In genomic region chr10:80414126-80414898, GRCh38 we compare ENCODE assay signal across 13 cellular contexts. TPM values are rescaled to one million over a fixed set of nuclear protein-coding genes. Genes with fewer than 3 reads are reported as not detected.
DNase-seq lines count a peak whose midpoint lies in the region; ATAC-seq, FAIRE-seq and TF ChIP-seq lines count a peak whose summit lies in the region.
"Had no signal": no experiment of that assay in that cellular context is flagged by ENCODE, and none has a peak within 500 bp of the region (broad histone marks: within the 10 kb centered on the region; RNA-seq: fewer than 3 reads in every experiment).

No MANE protein-coding gene starts in this region.

- ATAC-seq in HG03280 (IDR thresholded peaks at IDR 0.05; ENCODE audit: unreplicated experiment) (no peak), HG02981 (IDR thresholded peaks at IDR 0.05; ENCODE audit: unreplicated experiment) (no peak)
- no peak for ATAC-seq in activated CD4-positive, CD25-positive, alpha-beta regulatory T cell treated with anti-CD3 and anti-CD28 coated beads, Interleukin-2, amount 50 U/mL, for 24 hours
- ATAC-seq: stimulated activated effector memory CD8-positive, alpha-beta T cell treated with anti-CD3 and anti-CD28 coated beads, Interleukin-12 subunit alpha, Interleukin-12 subunit beta, amount 100 ng/mL, for 72 hours had no signal

- peak overlapping the region in 2 of 11 experiments; percentile 9 to 33; a peak in 2 of 22 replicates for H3K27ac ChIP-seq in BLaER1 treated with 17β-estradiol and CSF1 and Interleukin-3, amounts not matched to agents 10 nM and 100 nM
- peak overlapping the region; percentile 93 for H3K27ac ChIP-seq in endothelial cell of umbilical vein (ENCODE audit: insufficient read depth, low read depth, low read length)
- H3K27ac ChIP-seq: coronary artery had no signal

- no peak overlapping the region for H2AFZ ChIP-seq in endothelial cell of umbilical vein (ENCODE audit: low read depth, low read length)

- TF ChIP-seq POLR2A in endothelial cell of umbilical vein (IDR thresholded peaks at IDR 0.05; ENCODE audit: low read depth, low read length): peak; percentile 28

- H3K4me3 ChIP-seq in BLaER1 treated with 17β-estradiol and CSF1 and Interleukin-3, amounts not matched to agents 10 nM and 100 nM: no peak overlapping the region
- H3K4me3 ChIP-seq in endothelial cell of umbilical vein (replicated peaks in 1 of 3; ENCODE audit: insufficient read depth in 1 of 3, low read depth in 1 of 3, low read length in 3 of 3): peak overlapping the region; percentile 11 to 47 (median 29)
- H3K4me3 ChIP-seq: coronary artery had no signal

- intact Hi-C loops in endothelial cell of umbilical vein (cut with micrococcal nuclease): loop anchor here (5.0 kb wide), 1 partner anchor 212 kb away; no protein-coding TSS in a partner anchor

- peaks cover 4% of the 10 kb centered on the region for H3K36me3 Mint-ChIP-seq in neural crest cell (ENCODE audit: low read depth)
- H3K36me3 Mint-ChIP-seq: stimulated activated effector memory CD8-positive, alpha-beta T cell treated with anti-CD3 and anti-CD28 coated beads, Interleukin-12 subunit alpha, Interleukin-12 subunit beta, amount 100 ng/mL, for 72 hours had no signal

- peak overlapping the region; percentile 90 for H3K27ac Mint-ChIP-seq in neural crest cell (ENCODE audit: unreplicated experiment)

- no peak overlapping the region for H3K9ac ChIP-seq in BLaER1 treated with 17β-estradiol and CSF1 and Interleukin-3, amounts not matched to agents 10 nM and 100 nM
- peak overlapping the region; percentile 76 for H3K9ac ChIP-seq in endothelial cell of umbilical vein (replicated peaks; ENCODE audit: extremely low read depth, insufficient read depth, low read length)

- peaks cover 0 to 44% (median 8%) of the 10 kb centered on the region in 11 experiments; a peak in 8 of 22 replicates for H3K36me3 ChIP-seq in BLaER1 treated with 17β-estradiol and CSF1 and Interleukin-3, amounts not matched to agents 10 nM and 100 nM
- peaks cover 3 to 4% of the 10 kb centered on the region in 2 experiments for H3K36me3 ChIP-seq in endothelial cell of umbilical vein (ENCODE audit: control insufficient read depth in 2 of 2, extremely low read depth in 1 of 2, insufficient read depth in 2 of 2, low read length in 2 of 2)
- H3K36me3 ChIP-seq: BE2C had no signal

- H3K79me2 ChIP-seq in endothelial cell of umbilical vein (ENCODE audit: control insufficient read depth, insufficient read depth, low read length): peaks cover 80% of the 10 kb centered on the region

- dilution Hi-C loops in endothelial cell of umbilical vein (cut with MboI; ENCODE audit: extremely low pct_ligation_motif_present, low sequenced_read_pairs): no loop called here

- POLR2A ChIA-PET in endothelial cell of umbilical vein (lab: Charles Lee): no interaction called here

- peak overlapping the region; percentile 33 to 80 (median 62); a peak in 20 of 22 replicates for H3K4me2 ChIP-seq in BLaER1 treated with 17β-estradiol and CSF1 and Interleukin-3, amounts not matched to agents 10 nM and 100 nM
- peak overlapping the region; percentile 70 for H3K4me2 ChIP-seq in endothelial cell of umbilical vein (ENCODE audit: insufficient read depth, low read length)

- no peaks in the 10 kb centered on the region for H3K9me3 ChIP-seq in BLaER1 treated with 17β-estradiol and CSF1 and Interleukin-3, amounts not matched to agents 10 nM and 100 nM (replicated peaks in 1 of 11)
- H3K9me3 ChIP-seq in endothelial cell of umbilical vein (replicated peaks; ENCODE audit: control insufficient read depth, insufficient read depth, low read length): no peaks in the 10 kb centered on the region
- H3K9me3 ChIP-seq: BE2C had no signal

- peaks cover 88% of the 10 kb centered on the region for H3K4me1 Mint-ChIP-seq in neural crest cell

- H3K27me3 Mint-ChIP-seq in neural crest cell (ENCODE audit: low read depth): no peaks in the 10 kb centered on the region

- no peaks in the 10 kb centered on the region for H3K9me3 Mint-ChIP-seq in neural crest cell
- H3K9me3 Mint-ChIP-seq: stimulated activated effector memory CD8-positive, alpha-beta T cell treated with anti-CD3 and anti-CD28 coated beads, Interleukin-12 subunit alpha, Interleukin-12 subunit beta, amount 100 ng/mL, for 72 hours had no signal

- TF ChIP-seq CTCF in endothelial cell of umbilical vein (IDR thresholded peaks at IDR 0.05; ENCODE audit: extremely low read depth in 1 of 2, insufficient read depth in 1 of 2, low read depth in 1 of 2, low read length in 2 of 2): no peak
- TF ChIP-seq CTCF in neural crest cell (conservative IDR thresholded peaks at IDR 0.05): no peak

- H3K9me1 ChIP-seq in endothelial cell of umbilical vein (replicated peaks; ENCODE audit: control insufficient read depth, extremely low read depth, insufficient read depth, low read length): no peaks in the 10 kb centered on the region

- BruUV-seq in endothelial cell of umbilical vein (replicated peaks; lab: Mats Ljungman, UMichigan): TSS peak; percentile 18

- FAIRE-seq in endothelial cell of umbilical vein (lab: Jason Lieb, UNC): peak; percentile 67

- peak overlapping the region; percentile 72 for H3K4me3 Mint-ChIP-seq in neural crest cell
- H3K4me3 Mint-ChIP-seq: stimulated activated effector memory CD8-positive, alpha-beta T cell treated with anti-CD3 and anti-CD28 coated beads, Interleukin-12 subunit alpha, Interleukin-12 subunit beta, amount 100 ng/mL, for 72 hours had no signal

- H3K27me3 ChIP-seq in BLaER1 treated with 17β-estradiol and CSF1 and Interleukin-3, amounts not matched to agents 10 nM and 100 nM: no peaks in the 10 kb centered on the region
- H3K27me3 ChIP-seq in endothelial cell of umbilical vein (ENCODE audit: control insufficient read depth in 2 of 2, insufficient read depth in 2 of 2, low read length in 2 of 2): no peaks in the 10 kb centered on the region
- H3K27me3 ChIP-seq: BE2C had no signal

- CTCF ChIA-PET in endothelial cell of umbilical vein (lab: Charles Lee): interaction anchor here (1.2 to 3.3 kb wide), 8 partner anchors 26 to 249 kb away, joined by 5 to 29 read pairs (median 8); no protein-coding TSS in a partner anchor

- DNase-seq in NCI-H82 treated with DMSO at 0.1 percent for 48 hours (lab: John Stamatoyannopoulos, UW; ENCODE audit: unreplicated experiment) (peak; percentile 80), endothelial cell of umbilical vein (ENCODE audit: low read depth, low spot score) (peak; percentile 87), neural crest cell (ENCODE audit: low read depth, low spot score) (no peak), occipital lobe (lab: John Stamatoyannopoulos, UW) (no peak)
- DNase-seq: NCI-H1105 treated with DMSO at 0.1 percent for 48 hours, SW 1271 had no signal

- H4K20me1 ChIP-seq in BLaER1 treated with 17β-estradiol and CSF1 and Interleukin-3, amounts not matched to agents 10 nM and 100 nM: peaks cover 0 to 29% (median 7%) of the 10 kb centered on the region in 11 experiments; a peak in 10 of 22 replicates
- H4K20me1 ChIP-seq in endothelial cell of umbilical vein (replicated peaks; ENCODE audit: control insufficient read depth, extremely low read depth, insufficient read depth, low read length): no peaks in the 10 kb centered on the region

- H3K4me1 ChIP-seq in BLaER1 treated with 17β-estradiol and CSF1 and Interleukin-3, amounts not matched to agents 10 nM and 100 nM: peaks cover 46 to 72% (median 56%) of the 10 kb centered on the region in 10 experiments
- peaks cover 75% of the 10 kb centered on the region for H3K4me1 ChIP-seq in endothelial cell of umbilical vein (ENCODE audit: control insufficient read depth, extremely low read depth, insufficient read depth, low read length)

RNA-seq across cellular contexts. Expression of gene PRXL2A, which starts 6.0 kb away (rescaled TPM):
- total RNA-seq in endothelial cell of umbilical vein: 290 and 321 TPM in 2 replicates
- 68.1 and 113 TPM in 2 replicates for polyA plus RNA-seq in endothelial cell of umbilical vein
- 215 and 226 TPM in 2 replicates for polyA plus RNA-seq in endothelial cell of umbilical vein (2011; cell fraction: cytosol; rRNA removed)
- polyA plus RNA-seq in endothelial cell of umbilical vein (2011; cell fraction: nucleus; rRNA removed): 92.3 and 112 TPM in 2 replicates
- polyA plus RNA-seq in endothelial cell of umbilical vein (2012): 256 and 281 TPM in 2 replicates
- 99.3 and 99.6 TPM in 2 replicates for polyA minus RNA-seq in endothelial cell of umbilical vein
- polyA minus RNA-seq in endothelial cell of umbilical vein (2011; cell fraction: cytosol; rRNA and poly(A)+ RNA removed): 8.0 TPM
- 28.6 and 41.4 TPM in 2 replicates for polyA minus RNA-seq in endothelial cell of umbilical vein (2011; cell fraction: nucleus; rRNA and poly(A)+ RNA removed)
- total RNA-seq in neural crest cell: 156 and 161 TPM in 2 replicates
- 70.5 TPM for total RNA-seq in occipital lobe

RNA-seq across cellular contexts. Expression of gene TSPAN14, which starts 39.8 kb away (rescaled TPM):
- total RNA-seq in endothelial cell of umbilical vein (237 and 242 TPM in 2 replicates), neural crest cell (140 and 144 TPM in 2 replicates), occipital lobe (35.7 TPM)
- 210 and 211 TPM in 2 replicates for polyA plus RNA-seq in endothelial cell of umbilical vein
- polyA plus RNA-seq in endothelial cell of umbilical vein (2011; cell fraction: cytosol; rRNA removed): 175 and 189 TPM in 2 replicates
- 188 and 193 TPM in 2 replicates for polyA plus RNA-seq in endothelial cell of umbilical vein (2011; cell fraction: nucleus; rRNA removed)
- polyA plus RNA-seq in endothelial cell of umbilical vein (2012): 199 and 207 TPM in 2 replicates
- 175 and 203 TPM in 2 replicates for polyA minus RNA-seq in endothelial cell of umbilical vein
- polyA minus RNA-seq in endothelial cell of umbilical vein (2011; cell fraction: cytosol; rRNA and poly(A)+ RNA removed): 8.0 TPM
- 82.2 and 84.2 TPM in 2 replicates for polyA minus RNA-seq in endothelial cell of umbilical vein (2011; cell fraction: nucleus; rRNA and poly(A)+ RNA removed)

RNA-seq across cellular contexts. Expression of gene DYDC2, which starts 57.7 kb away (rescaled TPM):
- total RNA-seq in endothelial cell of umbilical vein: not detected in 2 replicates
- polyA plus RNA-seq in endothelial cell of umbilical vein: not detected in 2 replicates
- not detected in 2 replicates for polyA plus RNA-seq in endothelial cell of umbilical vein (2011; cell fraction: cytosol; rRNA removed)
- not detected in 2 replicates for polyA plus RNA-seq in endothelial cell of umbilical vein (2011; cell fraction: nucleus; rRNA removed)
- polyA plus RNA-seq in endothelial cell of umbilical vein (2012): not detected in 2 replicates
- polyA minus RNA-seq in endothelial cell of umbilical vein: not detected in 2 replicates
- polyA minus RNA-seq in endothelial cell of umbilical vein (2011; cell fraction: cytosol; rRNA and poly(A)+ RNA removed): not detected
- not detected in 2 replicates for polyA minus RNA-seq in endothelial cell of umbilical vein (2011; cell fraction: nucleus; rRNA and poly(A)+ RNA removed)
- 2.5 and 3.5 TPM in 2 replicates for total RNA-seq in neural crest cell
- 1.4 TPM for total RNA-seq in occipital lobe

RNA-seq across cellular contexts. Expression of gene DYDC1, which starts 57.8 kb away (rescaled TPM):
- total RNA-seq in endothelial cell of umbilical vein: not detected in 2 replicates
- polyA plus RNA-seq in endothelial cell of umbilical vein: not detected in 2 replicates
- not detected in 2 replicates for polyA plus RNA-seq in endothelial cell of umbilical vein (2011; cell fraction: cytosol; rRNA removed)
- polyA plus RNA-seq in endothelial cell of umbilical vein (2011; cell fraction: nucleus; rRNA removed): not detected in 2 replicates
- polyA plus RNA-seq in endothelial cell of umbilical vein (2012): not detected in 2 replicates
- polyA minus RNA-seq in endothelial cell of umbilical vein: not detected in 2 replicates
- not detected for polyA minus RNA-seq in endothelial cell of umbilical vein (2011; cell fraction: cytosol; rRNA and poly(A)+ RNA removed)
- not detected in 2 replicates for polyA minus RNA-seq in endothelial cell of umbilical vein (2011; cell fraction: nucleus; rRNA and poly(A)+ RNA removed)
- total RNA-seq in neural crest cell: not detected in 2 replicates
- total RNA-seq in occipital lobe: not detected

Comparison
In these comparisons a context has a peak if more than half of its experiments do, and no peak if none do; other contexts are left out.
1. H3K4me3 ChIP-seq: peak in endothelial cell of umbilical vein (3 of 3); none in BLaER1 treated with 17β-estradiol and CSF1 and Interleukin-3, amounts not matched to agents 10 nM and 100 nM (0 of 10).
2. DNase-seq: peak in NCI-H82 treated with DMSO at 0.1 percent for 48 hours (single experiment) and endothelial cell of umbilical vein (single experiment); none in neural crest cell (single experiment) and occipital lobe (single experiment).